ENCODE assay signal across 8 cellular contexts in genomic region chr2:47072018-47072691, GRCh38.
DNase-seq lines count a peak whose midpoint lies in the region; ATAC-seq and TF ChIP-seq lines count a peak whose summit lies in the region.

No MANE protein-coding gene starts in this region.

- TF ChIP-seq CTCF in upper lobe of left lung (IDR thresholded peaks at IDR 0.05) = peak in 3 of 6 experiments; percentile 13 to 63 (median 62)

- TF ChIP-seq EP300 in upper lobe of left lung (IDR thresholded peaks at IDR 0.05) = no peak

- peaks cover 99% of the 10 kb centered on the region for H3K36me3 Mint-ChIP-seq in dendritic cell treated with granulocyte-macrophage colony-stimulating factor and Interleukin-4, amounts not matched to agents 40 ng/mL and 50 ng/mL, for 4 days (ENCODE audit: low read depth)

- no peaks in the 10 kb centered on the region for H3K27me3 Mint-ChIP-seq in dendritic cell treated with granulocyte-macrophage colony-stimulating factor and Interleukin-4, amounts not matched to agents 40 ng/mL and 50 ng/mL, for 4 days

- intact Hi-C loops in dendritic cell treated with granulocyte-macrophage colony-stimulating factor and Interleukin-4, amounts not matched to agents 40 ng/mL and 50 ng/mL, for 4 days (cut with micrococcal nuclease) = loop anchor here (1.0 to 2.0 kb wide), 2 partner anchors 15 to 224 kb away; no protein-coding TSS in a partner anchor

- TF ChIP-seq POLR2A in upper lobe of left lung (IDR thresholded peaks at IDR 0.05) = peak in 1 of 4 donors; percentile 28

- peak; percentile 82 for DNase-seq in EL
- DNase-seq in NCI-H82 (lab: John Stamatoyannopoulos, UW) = peak; percentile 55
- DNase-seq in middle frontal gyrus (ENCODE audit: extremely low spot score, low spot score) = peak; percentile 91
- peak; percentile 73 to 86 for DNase-seq in upper lobe of left lung
- DNase-seq in stimulated activated naive CD4-positive, alpha-beta T cell treated with Interleukin-2 at 50 U/mL for 16 hours (lab: John Stamatoyannopoulos, UW) = no peak

- 49 to 54% methylated on average over 18 to 24 of the region's 28 CpGs for WGBS in upper lobe of left lung, 2 donors

- peak overlapping the region; percentile 85 to 95 (median 88) for H3K27ac ChIP-seq in upper lobe of left lung

- H3K27ac Mint-ChIP-seq in dendritic cell treated with granulocyte-macrophage colony-stimulating factor and Interleukin-4, amounts not matched to agents 40 ng/mL and 50 ng/mL, for 4 days = peak overlapping the region; percentile 98

- H3K9me3 ChIP-seq in upper lobe of left lung = no peaks in the 10 kb centered on the region

- peak overlapping the region; percentile 37 for H3K4me3 Mint-ChIP-seq in dendritic cell treated with granulocyte-macrophage colony-stimulating factor and Interleukin-4, amounts not matched to agents 40 ng/mL and 50 ng/mL, for 4 days

- no peaks in the 10 kb centered on the region for H3K9me3 Mint-ChIP-seq in dendritic cell treated with granulocyte-macrophage colony-stimulating factor and Interleukin-4, amounts not matched to agents 40 ng/mL and 50 ng/mL, for 4 days

- no peak overlapping the region for H3K4me3 ChIP-seq in upper lobe of left lung

- H3K4me1 Mint-ChIP-seq in dendritic cell treated with granulocyte-macrophage colony-stimulating factor and Interleukin-4, amounts not matched to agents 40 ng/mL and 50 ng/mL, for 4 days (ENCODE audit: low read depth) = peaks cover 99% of the 10 kb centered on the region

- H3K27me3 ChIP-seq in upper lobe of left lung = no peaks in the 10 kb centered on the region

- ATAC-seq in upper lobe of left lung (ENCODE audit: low FRiP score in 2 of 2) (peak; percentile 61 to 87), GM21717 (IDR thresholded peaks at IDR 0.05; ENCODE audit: unreplicated experiment) (no peak), HG03196 (IDR thresholded peaks at IDR 0.05; ENCODE audit: unreplicated experiment) (no peak)

- peaks cover 63 to 92% (median 83%) of the 10 kb centered on the region in 4 donors for H3K4me1 ChIP-seq in upper lobe of left lung

- peaks cover 0 to 14% (median 2%) of the 10 kb centered on the region in 4 donors for H3K36me3 ChIP-seq in upper lobe of left lung

Comparison
In these comparisons a context has a peak if more than half of its experiments do, and no peak if none do; other contexts are left out.
1. ATAC-seq: peak in upper lobe of left lung (2 of 2); none in GM21717 (single experiment) and HG03196 (single experiment).